ENCODE assay signal across 9 cellular contexts in the genomic region with DNA sequence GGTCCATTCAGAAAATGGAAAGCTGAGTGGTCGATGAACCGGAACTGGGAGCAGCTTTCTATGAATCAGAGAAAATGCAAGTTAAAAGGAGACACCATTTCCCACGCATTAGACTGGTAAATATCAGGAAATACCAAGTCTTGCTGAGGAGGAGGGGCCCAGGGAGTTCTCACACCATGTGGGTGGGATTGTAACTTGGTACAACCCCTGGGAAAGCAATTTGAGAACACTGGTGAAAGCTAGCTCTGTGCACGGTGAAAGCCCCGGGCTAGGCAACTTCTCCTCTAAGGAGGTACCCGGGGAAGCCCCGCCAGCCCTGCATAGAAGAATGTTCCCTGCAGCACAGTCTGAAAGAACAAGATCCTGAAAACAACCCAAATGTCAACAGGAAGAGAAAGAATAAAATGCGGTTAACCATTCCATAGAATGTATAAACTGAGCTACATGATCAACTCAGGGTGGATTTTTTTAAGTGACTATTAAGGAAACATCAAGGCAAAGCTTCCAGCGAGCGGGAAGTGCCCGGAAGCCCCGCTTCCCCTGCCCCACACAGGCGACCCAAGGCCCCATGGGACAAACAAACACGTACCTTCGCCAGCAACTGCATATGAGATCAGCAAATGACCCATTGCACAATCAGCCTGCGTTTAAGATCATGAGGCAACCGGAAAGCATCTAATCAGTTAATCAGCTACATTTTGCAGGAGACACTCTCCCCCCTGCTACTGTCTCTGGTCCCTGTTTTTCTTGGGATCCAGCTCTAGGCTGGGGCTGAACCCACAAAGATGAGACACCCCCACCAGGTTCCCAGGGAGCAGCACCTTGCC. TPM values are rescaled to one million over a fixed set of nuclear protein-coding genes. Genes with fewer than 3 reads are reported as not detected.
DNase-seq lines count a peak whose midpoint lies in the region; ATAC-seq and TF ChIP-seq lines count a peak whose summit lies in the region.
"Had no signal": no experiment of that assay in that cellular context is flagged by ENCODE, and none has a peak within 500 bp of the region (broad histone marks: within the 10 kb centered on the region; RNA-seq: fewer than 3 reads in every experiment).

No MANE protein-coding gene starts in this region.

- H3K9ac ChIP-seq in MM.1S (ENCODE audit: low read length), result no peak overlapping the region

- H3K9me3 ChIP-seq in RWPE2 (ENCODE audit: severe bottlenecking), result no peaks in the 10 kb centered on the region
- H3K9me3 ChIP-seq in right cardiac atrium (ENCODE audit: control insufficient read depth, low read length), result no peaks in the 10 kb centered on the region
- H3K9me3 ChIP-seq in stomach, result no peaks in the 10 kb centered on the region
- no peaks in the 10 kb centered on the region for H3K9me3 ChIP-seq in MM.1S (replicated peaks; ENCODE audit: insufficient read depth, low read length)

- H3K27me3 ChIP-seq in RWPE2 (ENCODE audit: insufficient read depth, poor library complexity, severe bottlenecking), result no peaks in the 10 kb centered on the region
- no peaks in the 10 kb centered on the region for H3K27me3 ChIP-seq in right cardiac atrium (ENCODE audit: control insufficient read depth, insufficient read depth)
- H3K27me3 ChIP-seq in stomach, result peaks cover 0 to 16% (median 0%) of the 10 kb centered on the region in 3 donors
- peaks cover 100% of the 10 kb centered on the region for H3K27me3 ChIP-seq in MM.1S (replicated peaks; ENCODE audit: insufficient read depth, low read length)

- H3K27ac ChIP-seq in RWPE2 (ENCODE audit: poor library complexity, severe bottlenecking), result peak overlapping the region; percentile 71
- no peak overlapping the region for H3K27ac ChIP-seq in right cardiac atrium (ENCODE audit: low read length)
- H3K27ac ChIP-seq in stomach, result peak overlapping the region; percentile 20 to 69 (median 58)
- H3K27ac ChIP-seq in MM.1S (ENCODE audit: low read length), result no peak overlapping the region
- H3K27ac ChIP-seq: 22Rv1 had no signal

- H3F3A ChIP-seq in MM.1S (ENCODE audit: insufficient read depth, low read length), result no peaks in the 10 kb centered on the region

- H2AFZ ChIP-seq in MM.1S (ENCODE audit: low read length), result no peak overlapping the region

- no peak for TF ChIP-seq POLR2A in stomach (IDR thresholded peaks at IDR 0.05)

- H3K4me3 ChIP-seq in RWPE2 (ENCODE audit: severe bottlenecking) (no peak overlapping the region), right cardiac atrium (ENCODE audit: low read length) (no peak overlapping the region), stomach (no peak overlapping the region), MM.1S (ENCODE audit: low read length) (no peak overlapping the region)

- no peaks in the 10 kb centered on the region for H3K79me2 ChIP-seq in MM.1S (ENCODE audit: low read length)

- H3K4me1 ChIP-seq in RWPE2 (ENCODE audit: insufficient read depth, poor library complexity, severe bottlenecking) (peaks cover 4% of the 10 kb centered on the region), right cardiac atrium (ENCODE audit: control insufficient read depth, insufficient read depth, low read length) (no peaks in the 10 kb centered on the region), stomach (peaks cover 4 to 21% (median 13%) of the 10 kb centered on the region in 4 donors), MM.1S (ENCODE audit: low read length) (no peaks in the 10 kb centered on the region)

- no peak overlapping the region for H3K4me2 ChIP-seq in MM.1S (ENCODE audit: low read depth, low read length)

- no peak for TF ChIP-seq EP300 in stomach (IDR thresholded peaks at IDR 0.05)

- WGBS in right cardiac atrium, result 22% methylated on average over 17 of the region's 17 CpGs
- WGBS in stomach, 5 donors, result 20 to 32% (median 23%) methylated on average over 17 of the region's 17 CpGs

- peak; percentile 96 for ATAC-seq in RWPE2 (ENCODE audit: low read depth)
- ATAC-seq in right cardiac atrium, result peak; percentile 60 to 64

- intact Hi-C loops in right cardiac atrium (cut with DNase I) (no loop called here), stomach (cut with DNase I; ENCODE audit: low total_unique reads) (no loop called here)

- H3K36me3 ChIP-seq in RWPE2 (ENCODE audit: low read depth), result no peaks in the 10 kb centered on the region
- peaks cover 0 to 10% (median 4%) of the 10 kb centered on the region in 4 donors for H3K36me3 ChIP-seq in stomach
- no peaks in the 10 kb centered on the region for H3K36me3 ChIP-seq in MM.1S (replicated peaks; ENCODE audit: insufficient read depth, low read length)

- no peaks in the 10 kb centered on the region for H4K20me1 ChIP-seq in MM.1S (ENCODE audit: insufficient read depth, low read length)

- TF ChIP-seq CTCF in RWPE2 (IDR thresholded peaks at IDR 0.05; ENCODE audit: poor library complexity, severe bottlenecking), result no peak
- no peak for TF ChIP-seq CTCF in stomach (IDR thresholded peaks at IDR 0.05)
- no peak for TF ChIP-seq CTCF in MM.1S (IDR thresholded peaks at IDR 0.05; ENCODE audit: low read length)

- in situ Hi-C loops in ACHN (cut with HindIII; ENCODE audit: low pct_ligation_motif_present, low pct_unique_long_range_greater_than_20kb, low sequenced_read_pairs), result no loop called here

- DNase-seq in DMS 273 (lab: John Stamatoyannopoulos, UW; ENCODE audit: unreplicated experiment), result peak; percentile 2
- no peak for DNase-seq in DMS 273 treated with DMSO at 0.1 percent for 48 hours (lab: John Stamatoyannopoulos, UW)
- peak; percentile 88 for DNase-seq in RWPE2 (ENCODE audit: low spot score)
- DNase-seq in right cardiac atrium, result peak in 1 of 3 donors; percentile 72
- peak; percentile 57 for DNase-seq in stomach
- no peak for DNase-seq in globus pallidus (ENCODE audit: low spot score)
- DNase-seq in ACHN, result no peak
- DNase-seq in MM.1S, result no peak

- no peaks in the 10 kb centered on the region for H3K9me2 ChIP-seq in MM.1S (replicated peaks; ENCODE audit: insufficient read depth, low read length)

RNA-seq across cellular contexts. Expression of gene SHANK2, which starts 11.3 kb away (rescaled TPM):
- total RNA-seq in right cardiac atrium (under 1 TPM; 0.03 to 0.26 (median 0.13) TPM), stomach (100 to 1,000 TPM in 1 of 5 donors, 10 to 100 TPM in 4; 15.4 to 126 (median 88.6) TPM)
- polyA plus RNA-seq in right cardiac atrium (0.23 TPM), stomach (1 to 10 TPM; 1.6 to 6.2 (median 2.1) TPM)

Comparison
In these comparisons a context has a peak if more than half of its experiments do, and no peak if none do; other contexts are left out.
1. DNase-seq: peak in DMS 273 (single experiment), RWPE2 (single experiment) and stomach (single experiment); none in DMS 273 treated with DMSO at 0.1 percent for 48 hours (single experiment), globus pallidus (single experiment), ACHN (single experiment) and MM.1S (single experiment).
2. H3K27ac ChIP-seq: peak in RWPE2 (single experiment) and stomach (5 of 5); none in right cardiac atrium (single experiment) and MM.1S (single experiment).
3. RNA of gene SHANK2, which starts 11.3 kb away (total RNA-seq): 15.4 to 126 TPM in stomach; 0.03 to 0.26 TPM in right cardiac atrium; every median in the first group is over 10 times any median in the second.